1 cellular context compared by ENCODE assay signal in genomic region chr2:233349005-233349998, GRCh38.
TF ChIP-seq lines count a peak whose summit lies in the region.

No MANE protein-coding gene starts in this region.

TF ChIP-seq in HepG2, 621 proteins besides CTCF, POLR2A, EP300 and RAD21 (continued from another document):
- TF ChIP-seq RXRA (CRISPR knock-in tag; IDR thresholded peaks at IDR 0.05) = peak; percentile 70
- no peak for TF ChIP-seq ZNF562 (CRISPR knock-in tag; IDR thresholded peaks at IDR 0.05; ENCODE audit: borderline replicate concordance)
- TF ChIP-seq TBX3 (IDR thresholded peaks at IDR 0.05; ENCODE audit: borderline replicate concordance) = no peak
- TF ChIP-seq ZNF83 (CRISPR knock-in tag; IDR thresholded peaks at IDR 0.05; ENCODE audit: borderline replicate concordance) = no peak
- TF ChIP-seq NR3C1 (CRISPR knock-in tag; IDR thresholded peaks at IDR 0.05) = no peak
- TF ChIP-seq CCDC6 (CRISPR knock-in tag; IDR thresholded peaks at IDR 0.05) = no peak
- TF ChIP-seq TEF (CRISPR knock-in tag; IDR thresholded peaks at IDR 0.05) = no peak
- no peak for TF ChIP-seq ZNF275 (CRISPR knock-in tag; IDR thresholded peaks at IDR 0.05; ENCODE audit: borderline replicate concordance)
- peak in 1 of 2 experiments; percentile 60; a peak in 2 of 4 replicates for TF ChIP-seq NR2F1 (CRISPR knock-in tag; IDR thresholded peaks at IDR 0.05)
- TF ChIP-seq SMAD1 (CRISPR knock-in tag; IDR thresholded peaks at IDR 0.05; ENCODE audit: borderline replicate concordance, low read depth) = no peak
- no peak for TF ChIP-seq CHD4 (IDR thresholded peaks at IDR 0.05; ENCODE audit: borderline replicate concordance, low read length)
- no peak for TF ChIP-seq ZNF792 (CRISPR knock-in tag; IDR thresholded peaks at IDR 0.05)
- no peak for TF ChIP-seq E2F1 (CRISPR knock-in tag; IDR thresholded peaks at IDR 0.05)
- no peak for TF ChIP-seq ZFP62 (CRISPR knock-in tag; IDR thresholded peaks at IDR 0.05)
- peak; percentile 58; the same call in 1 of the 2 replicates for TF ChIP-seq ZBTB20 (CRISPR knock-in tag; IDR thresholded peaks at IDR 0.05; ENCODE audit: borderline replicate concordance, low read depth)
- TF ChIP-seq ZFP36L2 (CRISPR knock-in tag; IDR thresholded peaks at IDR 0.05) = no peak
- TF ChIP-seq ATRX (CRISPR knock-in tag; IDR thresholded peaks at IDR 0.05; ENCODE audit: borderline replicate concordance) = no peak
- TF ChIP-seq ZNF446 (CRISPR knock-in tag; IDR thresholded peaks at IDR 0.05) = no peak
- peak; percentile 12; the same call in 1 of the 2 replicates for TF ChIP-seq ZNF788 (CRISPR knock-in tag; IDR thresholded peaks at IDR 0.05; ENCODE audit: borderline replicate concordance)
- no peak for TF ChIP-seq ZNF329 (CRISPR knock-in tag; IDR thresholded peaks at IDR 0.05; ENCODE audit: low read depth)
- no peak for TF ChIP-seq GATA4 (IDR thresholded peaks at IDR 0.05; ENCODE audit: borderline replicate concordance, low read depth)
- no peak for TF ChIP-seq EED (CRISPR knock-in tag; IDR thresholded peaks at IDR 0.05)
- TF ChIP-seq ZNF839 (CRISPR knock-in tag; IDR thresholded peaks at IDR 0.05; ENCODE audit: borderline replicate concordance) = no peak
- TF ChIP-seq IRX3 (CRISPR knock-in tag; IDR thresholded peaks at IDR 0.05; ENCODE audit: borderline replicate concordance, low read depth) = no peak
- no peak for TF ChIP-seq SCMH1 (CRISPR knock-in tag; IDR thresholded peaks at IDR 0.05; ENCODE audit: borderline replicate concordance)
- TF ChIP-seq ZNF503 (CRISPR knock-in tag; IDR thresholded peaks at IDR 0.05) = no peak
- no peak for TF ChIP-seq ZNF766 (CRISPR knock-in tag; IDR thresholded peaks at IDR 0.05; ENCODE audit: borderline replicate concordance)
- TF ChIP-seq ASH2L (IDR thresholded peaks at IDR 0.05; ENCODE audit: insufficient read length, low read depth, low read length) = no peak
